ENCODE assay signal across 8 cellular contexts in the genomic region with DNA sequence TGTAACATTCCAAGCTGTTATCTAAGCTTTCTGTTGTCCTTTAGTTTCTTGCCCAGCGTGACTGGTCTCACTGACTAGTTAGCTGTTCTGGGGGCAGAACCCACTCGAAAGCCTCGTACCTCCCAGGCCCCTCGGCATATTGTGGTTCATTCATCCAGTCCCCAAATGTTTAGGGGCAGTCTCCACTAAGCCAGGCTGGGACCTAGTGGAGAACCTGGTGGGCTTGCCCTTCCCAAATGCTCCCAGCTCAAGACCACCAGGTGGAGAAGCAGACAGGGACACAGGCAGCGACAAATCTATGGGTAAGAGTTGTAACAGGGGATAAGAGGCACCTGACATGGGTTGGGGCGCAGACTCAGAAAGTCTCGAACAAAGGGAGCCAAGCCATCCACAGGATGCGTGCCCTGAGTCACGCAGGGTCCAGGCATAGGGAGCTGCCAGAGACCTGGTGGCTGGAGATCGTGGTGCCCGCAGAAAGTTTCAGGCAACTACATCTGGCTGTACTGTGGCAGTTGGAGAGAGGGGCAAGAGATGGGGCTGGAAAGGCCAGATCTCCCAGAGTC. TPM values are rescaled to one million over a fixed set of nuclear protein-coding genes. Genes with fewer than 3 reads are reported as not detected.
DNase-seq lines count a peak whose midpoint lies in the region; ATAC-seq and TF ChIP-seq lines count a peak whose summit lies in the region.

No MANE protein-coding gene starts in this region.

- CTCF ChIA-PET in activated CD4-positive, alpha-beta memory T cell treated with anti-CD3 and anti-CD28 coated beads, Interleukin-2, amount 10 ng/mL, durations not matched to agents 7 days and 5 days (lab: Charles Lee), result interaction anchor here (0.7 to 15.1 kb wide), 10 partner anchors 12 to 136 kb away, joined by 3 to 178 read pairs (median 3); no protein-coding TSS in a partner anchor

- H3K79me2 ChIP-seq in smooth muscle cell (ENCODE audit: low read depth), result peaks cover 37% of the 10 kb centered on the region

- ATAC-seq in GM19397 (IDR thresholded peaks at IDR 0.05; ENCODE audit: unreplicated experiment), result no peak

- peak overlapping the region; percentile 99 for H2AFZ ChIP-seq in smooth muscle cell (ENCODE audit: low read depth)

- peaks cover 36% of the 10 kb centered on the region for H4K20me1 ChIP-seq in smooth muscle cell (ENCODE audit: low read depth)

- H3K27me3 ChIP-seq in HAP-1 (ENCODE audit: low read depth), result no peaks in the 10 kb centered on the region
- H3K27me3 ChIP-seq in smooth muscle cell (ENCODE audit: low read depth), result no peaks in the 10 kb centered on the region

- H3K4me3 Mint-ChIP-seq in activated CD4-positive, alpha-beta memory T cell treated with anti-CD3 and anti-CD28 coated beads, Interleukin-2, amount 10 ng/mL, durations not matched to agents 7 days and 5 days, result peak overlapping the region; percentile 89
- H3K4me3 Mint-ChIP-seq in glutamatergic neuron (ENCODE audit: unreplicated experiment), result peak overlapping the region; percentile 84

- peak overlapping the region; percentile 81 for H3K9ac ChIP-seq in smooth muscle cell (ENCODE audit: low read depth)

- H3K36me3 ChIP-seq in HAP-1 (replicated peaks) (no peaks in the 10 kb centered on the region; the same call in 1 of the 2 replicates), smooth muscle cell (ENCODE audit: low read depth) (no peaks in the 10 kb centered on the region)

- no peaks in the 10 kb centered on the region for H3K27me3 Mint-ChIP-seq in activated CD4-positive, alpha-beta memory T cell treated with anti-CD3 and anti-CD28 coated beads, Interleukin-2, amount 10 ng/mL, durations not matched to agents 7 days and 5 days
- peaks cover 15% of the 10 kb centered on the region for H3K27me3 Mint-ChIP-seq in glutamatergic neuron (ENCODE audit: unreplicated experiment)

- peak overlapping the region; percentile 93 for H3K27ac ChIP-seq in smooth muscle cell (ENCODE audit: low read depth)

- no peaks in the 10 kb centered on the region for H3K9me3 Mint-ChIP-seq in activated CD4-positive, alpha-beta memory T cell treated with anti-CD3 and anti-CD28 coated beads, Interleukin-2, amount 10 ng/mL, durations not matched to agents 7 days and 5 days
- peaks cover 10% of the 10 kb centered on the region for H3K9me3 Mint-ChIP-seq in glutamatergic neuron (ENCODE audit: unreplicated experiment)

- H3K9me3 ChIP-seq in HAP-1 (no peaks in the 10 kb centered on the region), smooth muscle cell (replicated peaks; ENCODE audit: low read depth) (no peaks in the 10 kb centered on the region)

- H3K4me3 ChIP-seq in HAP-1 (peak overlapping the region; percentile 29), smooth muscle cell (peak overlapping the region; percentile 61)

- H3K4me2 ChIP-seq in smooth muscle cell, result peak overlapping the region; percentile 87

- H3K27ac Mint-ChIP-seq in activated CD4-positive, alpha-beta memory T cell treated with anti-CD3 and anti-CD28 coated beads, Interleukin-2, amount 10 ng/mL, durations not matched to agents 7 days and 5 days, result peak overlapping the region; percentile 81
- peak overlapping the region; percentile 95 for H3K27ac Mint-ChIP-seq in glutamatergic neuron (ENCODE audit: unreplicated experiment)

- H3K36me3 Mint-ChIP-seq in activated CD4-positive, alpha-beta memory T cell treated with anti-CD3 and anti-CD28 coated beads, Interleukin-2, amount 10 ng/mL, durations not matched to agents 7 days and 5 days (ENCODE audit: low read depth), result peaks cover 31% of the 10 kb centered on the region
- no peaks in the 10 kb centered on the region for H3K36me3 Mint-ChIP-seq in glutamatergic neuron (ENCODE audit: unreplicated experiment)

- POLR2A ChIA-PET in activated CD4-positive, alpha-beta memory T cell treated with anti-CD3 and anti-CD28 coated beads, Interleukin-2, amount 10 ng/mL, durations not matched to agents 7 days and 5 days (lab: Charles Lee), result interaction anchor here (0.7 to 15.3 kb wide), 9 partner anchors 10 to 247 kb away, joined by 3 to 465 read pairs (median 4); a partner anchor contains a TSS

- DNase-seq in HAP-1 (ENCODE audit: low spot score in 2 of 2), result no peak
- no peak for DNase-seq in activated CD4-positive, alpha-beta memory T cell treated with anti-CD3 and anti-CD28 coated beads, Interleukin-2, amount 10 ng/mL, durations not matched to agents 7 days and 5 days
- DNase-seq in glutamatergic neuron, result no peak
- DNase-seq in smooth muscle cell (lab: John Stamatoyannopoulos, UW; ENCODE audit: unreplicated experiment), result no peak
- DNase-seq in GF-D8 (lab: John Stamatoyannopoulos, UW), result no peak
- DNase-seq in NCI-H748 treated with DMSO at 0.1 percent for 48 hours (lab: John Stamatoyannopoulos, UW), result no peak
- DNase-seq in NCI-H524 (lab: John Stamatoyannopoulos, UW), result no peak

- peaks cover 37% of the 10 kb centered on the region for H3K4me1 Mint-ChIP-seq in activated CD4-positive, alpha-beta memory T cell treated with anti-CD3 and anti-CD28 coated beads, Interleukin-2, amount 10 ng/mL, durations not matched to agents 7 days and 5 days
- H3K4me1 Mint-ChIP-seq in glutamatergic neuron (ENCODE audit: low read depth, unreplicated experiment), result peaks cover 12% of the 10 kb centered on the region

- in situ Hi-C loops in HAP-1 (cut with MboI; ENCODE audit: low sequenced_read_pairs), result no loop called here

- 60% methylated on average over 11 of the region's 11 CpGs for WGBS in smooth muscle cell (ENCODE audit: low lambda C conversion rate)

- peaks cover 10% of the 10 kb centered on the region for H3F3A ChIP-seq in smooth muscle cell (ENCODE audit: low read depth)

- TF ChIP-seq CTCF in glutamatergic neuron (IDR thresholded peaks at IDR 0.05; ENCODE audit: partially characterized antibody, unreplicated experiment) (no peak), smooth muscle cell (IDR thresholded peaks at IDR 0.05; ENCODE audit: borderline replicate concordance, insufficient read depth, poor library complexity, severe bottlenecking) (no peak)

- H3K4me1 ChIP-seq in HAP-1, result peaks cover 23% of the 10 kb centered on the region
- H3K4me1 ChIP-seq in smooth muscle cell (ENCODE audit: low read depth), result peaks cover 39% of the 10 kb centered on the region

RNA-seq across cellular contexts. Expression of a gene that starts 0.9 kb away (rescaled TPM):
- 100 to 1,000 TPM; 212 to 218 TPM for total RNA-seq in activated CD4-positive, alpha-beta memory T cell treated with anti-CD3 and anti-CD28 coated beads, Interleukin-2, amount 10 ng/mL, durations not matched to agents 7 days and 5 days
- total RNA-seq in glutamatergic neuron (ENCODE audit: unreplicated experiment) (15.8 TPM), smooth muscle cell (9.2 and 21.2 TPM in 2 replicates)
- 18.1 and 19.4 TPM in 2 replicates for polyA plus RNA-seq in smooth muscle cell

RNA-seq across cellular contexts. Expression of a gene that starts 44.0 kb away (rescaled TPM):
- total RNA-seq in activated CD4-positive, alpha-beta memory T cell treated with anti-CD3 and anti-CD28 coated beads, Interleukin-2, amount 10 ng/mL, durations not matched to agents 7 days and 5 days, result 10 to 100 TPM; 48.2 TPM
- total RNA-seq in glutamatergic neuron (ENCODE audit: unreplicated experiment) (35.3 TPM), smooth muscle cell (23.6 and 26.0 TPM in 2 replicates)
- polyA plus RNA-seq in smooth muscle cell, result 68.5 and 72.8 TPM in 2 replicates

RNA-seq across cellular contexts. Expression of a gene that starts 51.1 kb away (rescaled TPM):
- 1 to 10 TPM; 1.5 to 1.9 TPM for total RNA-seq in activated CD4-positive, alpha-beta memory T cell treated with anti-CD3 and anti-CD28 coated beads, Interleukin-2, amount 10 ng/mL, durations not matched to agents 7 days and 5 days
- total RNA-seq in glutamatergic neuron (ENCODE audit: unreplicated experiment) (11.9 TPM), smooth muscle cell (1.1 and 9.2 TPM in 2 replicates)
- 2.7 and 9.7 TPM in 2 replicates for polyA plus RNA-seq in smooth muscle cell
